13 cellular contexts compared by ENCODE assay signal in genomic region chr17:77859035-77859360, GRCh38.
DNase-seq lines count a peak whose midpoint lies in the region; ATAC-seq and TF ChIP-seq lines count a peak whose summit lies in the region.
"Had no signal": no experiment of that assay in that cellular context is flagged by ENCODE, and none has a peak within 500 bp of the region (broad histone marks: within the 10 kb centered on the region; RNA-seq: fewer than 3 reads in every experiment).

No MANE protein-coding gene starts in this region.

- H3K27me3 Mint-ChIP-seq in glutamatergic neuron (ENCODE audit: unreplicated experiment) = peaks cover 12% of the 10 kb centered on the region
- H3K27me3 Mint-ChIP-seq: CD4-positive, alpha-beta T cell had no signal

- peak overlapping the region; percentile 64 for H2BK120ac ChIP-seq in neuronal stem cell (ENCODE audit: low read depth, low read length)

- H3K9me3 Mint-ChIP-seq in glutamatergic neuron (ENCODE audit: unreplicated experiment) = peaks cover 8% of the 10 kb centered on the region
- H3K9me3 Mint-ChIP-seq: CD4-positive, alpha-beta T cell; HFFc6 had no signal

- H2BK5ac ChIP-seq in neuronal stem cell (ENCODE audit: low read length) = peak overlapping the region; percentile 55

- no peak overlapping the region for H3K9ac ChIP-seq in neuronal stem cell (ENCODE audit: low read depth, low read length, poor library complexity)

- no peak overlapping the region for H2AFZ ChIP-seq in neuronal stem cell (ENCODE audit: low read length)

- peak overlapping the region; percentile 44 for H3K18ac ChIP-seq in neuronal stem cell (ENCODE audit: low read length)

- H3K27me3 ChIP-seq in right atrium auricular region = no peaks in the 10 kb centered on the region
- peaks cover 0 to 9% (median 0%) of the 10 kb centered on the region in 3 experiments for H3K27me3 ChIP-seq in neuronal stem cell (ENCODE audit: control insufficient read depth in 3 of 3, insufficient read depth in 3 of 3, low read depth in 1 of 3, low read length in 3 of 3)

- intact Hi-C loops in Right ventricle myocardium superior (cut with DNase I) = no loop called here

- H2BK12ac ChIP-seq in neuronal stem cell (ENCODE audit: low read length) = no peak overlapping the region

- ATAC-seq in Right ventricle myocardium superior (ENCODE audit: poor library complexity) = peak; percentile 55

- no peak overlapping the region for H3K27ac ChIP-seq in right atrium auricular region
- H3K27ac ChIP-seq in neuronal stem cell (replicated peaks; ENCODE audit: low read length) = no peak overlapping the region

- no peak overlapping the region for H4K91ac ChIP-seq in neuronal stem cell (ENCODE audit: low read depth, low read length, poor library complexity)

- no peak overlapping the region for H4K8ac ChIP-seq in neuronal stem cell (ENCODE audit: low read depth, low read length)

- peak; percentile 60 for DNase-seq in Right ventricle myocardium superior
- DNase-seq in right atrium auricular region (ENCODE audit: low spot score) = no peak
- peak; percentile 30 for DNase-seq in glutamatergic neuron
- DNase-seq in neuronal stem cell (ENCODE audit: low spot score) = no peak
- DNase-seq in stimulated activated CD4-positive, alpha-beta T cell treated with anti-CD3 and anti-CD28 coated beads, Interleukin-15, amount 100 ng/mL, for 24 hours = no peak
- no peak for DNase-seq in DMS79 treated with DMSO at 0.1 percent for 48 hours (lab: John Stamatoyannopoulos, UW)
- DNase-seq in dedifferentiated amniotic fluid mesenchymal stem cell (ENCODE audit: extremely low spot score) = no peak
- DNase-seq: C1 segment of cervical spinal cord; CD4-positive, alpha-beta T cell; GF-D8; HCEC 1CT; HFFc6 had no signal

- H3K4me2 ChIP-seq in neuronal stem cell (ENCODE audit: insufficient read depth, low read length, poor library complexity, severe bottlenecking) = no peak overlapping the region

- H3K4me3 ChIP-seq in right atrium auricular region (no peak overlapping the region), neuronal stem cell (ENCODE audit: low read length in 2 of 2) (no peak overlapping the region)

- TF ChIP-seq CTCF in right atrium auricular region (IDR thresholded peaks at IDR 0.05) (no peak), glutamatergic neuron (IDR thresholded peaks at IDR 0.05; ENCODE audit: partially characterized antibody, unreplicated experiment) (no peak)

- WGBS in neuronal stem cell (ENCODE audit: extremely low coverage in 2 of 2, insufficient read length in 2 of 2, insufficient replicate concordance in 1 of 2), 2 donors = no CpG with 5 or more reads among the region's 3 CpGs

- H3K4ac ChIP-seq in neuronal stem cell (ENCODE audit: low read length) = no peak overlapping the region

- H3K23ac ChIP-seq in neuronal stem cell (ENCODE audit: low read depth, low read length, poor library complexity) = no peak overlapping the region

- H3K14ac ChIP-seq in neuronal stem cell (ENCODE audit: low read length) = no peak overlapping the region

- H2BK15ac ChIP-seq in neuronal stem cell (ENCODE audit: low read length) = no peak overlapping the region

- peaks cover 21% of the 10 kb centered on the region for H3K4me1 Mint-ChIP-seq in glutamatergic neuron (ENCODE audit: low read depth, unreplicated experiment)

- H3K4me1 ChIP-seq in right atrium auricular region = peaks cover 0 to 8% of the 10 kb centered on the region in 2 donors
- H3K4me1 ChIP-seq in neuronal stem cell (ENCODE audit: control insufficient read depth in 2 of 2, insufficient read depth in 1 of 2, low read depth in 1 of 2, low read length in 2 of 2) = peaks cover 0 to 2% of the 10 kb centered on the region in 2 donors

- H3K36me3 Mint-ChIP-seq in glutamatergic neuron (ENCODE audit: unreplicated experiment) = no peaks in the 10 kb centered on the region

- H3K9me3 ChIP-seq in right atrium auricular region (no peaks in the 10 kb centered on the region), neuronal stem cell (replicated peaks in 1 of 2; ENCODE audit: control insufficient read depth in 2 of 2, insufficient read depth in 1 of 2, low read depth in 1 of 2, low read length in 2 of 2) (peaks cover 0 to 3% of the 10 kb centered on the region in 2 donors)

- no peaks in the 10 kb centered on the region for H3K79me1 ChIP-seq in neuronal stem cell (ENCODE audit: low read depth, low read length)

- no peaks in the 10 kb centered on the region for H3K36me3 ChIP-seq in right atrium auricular region
- H3K36me3 ChIP-seq in neuronal stem cell (replicated peaks in 1 of 2; ENCODE audit: control insufficient read depth in 2 of 2, insufficient read depth in 2 of 2, low read length in 2 of 2) = no peaks in the 10 kb centered on the region

- no peak overlapping the region for H3K27ac Mint-ChIP-seq in glutamatergic neuron (ENCODE audit: unreplicated experiment)
- H3K27ac Mint-ChIP-seq: B cell; CD4-positive, alpha-beta T cell; HFFc6 had no signal

- no peak overlapping the region for H3K4me3 Mint-ChIP-seq in glutamatergic neuron (ENCODE audit: unreplicated experiment)
- H3K4me3 Mint-ChIP-seq: B cell; CD4-positive, alpha-beta T cell; HFFc6 had no signal

- no peak overlapping the region for H2AK5ac ChIP-seq in neuronal stem cell (ENCODE audit: low read depth, low read length)

Comparison
In these comparisons a context has a peak if more than half of its experiments do, and no peak if none do; other contexts are left out.
1. DNase-seq: peak in Right ventricle myocardium superior (single experiment) and glutamatergic neuron (single experiment); none in right atrium auricular region (single experiment), neuronal stem cell (single experiment), stimulated activated CD4-positive, alpha-beta T cell treated with anti-CD3 and anti-CD28 coated beads, Interleukin-15, amount 100 ng/mL, for 24 hours (single experiment), DMS79 treated with DMSO at 0.1 percent for 48 hours (single experiment) and dedifferentiated amniotic fluid mesenchymal stem cell (single experiment).